Comparison of ENCODE assay signal across 8 cellular contexts in genomic region chr11:32333335-32333991, GRCh38.
A peak's percentile ranks its signal among the peaks of the same experiment; 100 is the strongest.
DNase-seq lines count a peak whose midpoint lies in the region; ATAC-seq and TF ChIP-seq lines count a peak whose summit lies in the region.

No MANE protein-coding gene starts in this region.

- POLR2A ChIA-PET in AG04449 (lab: Yijun Ruan, JAX), result no interaction called here

- peak; percentile 43 for TF ChIP-seq CTCF in AG04449 (IDR thresholded peaks at IDR 0.05; ENCODE audit: insufficient read depth, low read length, missing control alignments)
- TF ChIP-seq CTCF in fibroblast of lung (conservative IDR thresholded peaks at IDR 0.05 in 1 of 2, IDR thresholded peaks at IDR 0.05 in 1 of 2; ENCODE audit: low read depth in 1 of 2, low read length in 2 of 2), result peak; percentile 45 to 55
- no peak for TF ChIP-seq CTCF in testis (IDR thresholded peaks at IDR 0.05)

- H3K27ac ChIP-seq in fibroblast of lung (ENCODE audit: insufficient read depth, low read length) (no peak overlapping the region), testis (peak overlapping the region; percentile 74 to 75)

- H3K27me3 ChIP-seq in fibroblast of lung (ENCODE audit: control insufficient read depth, insufficient read depth, low read length) (no peaks in the 10 kb centered on the region), testis (no peaks in the 10 kb centered on the region)

- H4K20me1 ChIP-seq in fibroblast of lung (ENCODE audit: control insufficient read depth, extremely low read depth, insufficient read depth, low read length), result no peaks in the 10 kb centered on the region

- peak; percentile 50 for ATAC-seq in HG02571 (IDR thresholded peaks at IDR 0.05; ENCODE audit: unreplicated experiment)

- intact Hi-C loops in testis (cut with DNase I; ENCODE audit: low total_unique reads), result no loop called here

- DNase-seq in AG04449 (ENCODE audit: low read depth, low spot score), result no peak
- DNase-seq in activated T-cell treated with anti-CD3 and anti-CD28 coated beads for 1 hour (ENCODE audit: low read depth), result peak; percentile 11
- DNase-seq in fibroblast of lung (ENCODE audit: low read depth in 2 of 2), result peak; percentile 64 to 68
- peak; percentile 41 for DNase-seq in myocyte (ENCODE audit: low read depth)
- peak; percentile 91 for DNase-seq in testis
- DNase-seq in NCI-H82 treated with DMSO at 0.1 percent for 48 hours (lab: John Stamatoyannopoulos, UW; ENCODE audit: unreplicated experiment), result no peak
- DNase-seq in NCI-H2029 (lab: John Stamatoyannopoulos, UW), result no peak

- H3K79me2 ChIP-seq in fibroblast of lung (ENCODE audit: control insufficient read depth, insufficient read depth, low read length), result no peaks in the 10 kb centered on the region

- CTCF ChIA-PET in AG04449 (lab: Yijun Ruan, JAX), result interaction anchor here (0.6 to 5.0 kb wide), 4 partner anchors 10 to 53 kb away, joined by 3 to 31 read pairs (median 4); no protein-coding TSS in a partner anchor

- no peaks in the 10 kb centered on the region for H3K36me3 ChIP-seq in fibroblast of lung (ENCODE audit: control insufficient read depth, insufficient read depth, low read length)
- no peaks in the 10 kb centered on the region for H3K36me3 ChIP-seq in testis (ENCODE audit: low read depth, missing control alignments)

- H3K9me3 ChIP-seq in fibroblast of lung (ENCODE audit: control insufficient read depth, insufficient read depth, low read depth, low read length) (no peaks in the 10 kb centered on the region), testis (no peaks in the 10 kb centered on the region)

- peak overlapping the region; percentile 50 for H3K4me3 ChIP-seq in AG04449 (ENCODE audit: low read depth, low read length)
- peak overlapping the region in 3 of 4 experiments; percentile 9 to 51 (median 33) for H3K4me3 ChIP-seq in fibroblast of lung (replicated peaks in 1 of 4; ENCODE audit: control extremely low read depth in 1 of 4, insufficient read depth in 1 of 4, low read depth in 3 of 4, low read length in 4 of 4)
- H3K4me3 ChIP-seq in testis, result peak overlapping the region; percentile 43 to 60

- H3K9ac ChIP-seq in fibroblast of lung (ENCODE audit: insufficient read depth, low read length), result no peak overlapping the region

- 1 to 18% methylated on average over 13 to 51 of the region's 57 CpGs for WGBS in testis, 2 donors

- H2AFZ ChIP-seq in fibroblast of lung (ENCODE audit: low read length), result peak overlapping the region; percentile 76

- no peak for TF ChIP-seq POLR2A in testis (IDR thresholded peaks at IDR 0.05)

- H3K4me2 ChIP-seq in fibroblast of lung (ENCODE audit: extremely low read depth, insufficient read depth, low read length), result peak overlapping the region; percentile 48

- H3K4me1 ChIP-seq in fibroblast of lung (ENCODE audit: control insufficient read depth, extremely low read depth, insufficient read depth, low read length) (no peaks in the 10 kb centered on the region), testis (peaks cover 27% of the 10 kb centered on the region)

Comparison
In these comparisons a context has a peak if more than half of its experiments do, and no peak if none do; other contexts are left out.
1. DNase-seq: peak in activated T-cell treated with anti-CD3 and anti-CD28 coated beads for 1 hour (single experiment), fibroblast of lung (2 of 2), myocyte (single experiment) and testis (single experiment); none in AG04449 (single experiment), NCI-H82 treated with DMSO at 0.1 percent for 48 hours (single experiment) and NCI-H2029 (single experiment).
2. CTCF ChIP-seq: peak in AG04449 (single experiment) and fibroblast of lung (2 of 2); none in testis (0 of 3).
3. Peak in every context shown above with its lines, with median percentiles within 50 percentile points of each other: H3K4me3 ChIP-seq.